In genomic region chr21:33267250-33267649, GRCh38 we compare ENCODE assay signal across 8 cellular contexts. TPM values are rescaled to one million over a fixed set of nuclear protein-coding genes. Genes with fewer than 3 reads are reported as not detected.
DNase-seq lines count a peak whose midpoint lies in the region; ATAC-seq and TF ChIP-seq lines count a peak whose summit lies in the region.

No MANE protein-coding gene starts in this region.

- WGBS in esophagus, 2 donors: 64 to 70% methylated on average over 7 of the region's 7 CpGs

- TF ChIP-seq CTCF in retinal pigment epithelial cell (conservative IDR thresholded peaks at IDR 0.05; ENCODE audit: low read depth, low read length): no peak

- H3K27ac ChIP-seq in esophagus (ENCODE audit: low read depth in 2 of 2, low read length in 1 of 2): peak overlapping the region; percentile 64 to 95

- DNase-seq in RKO (ENCODE audit: low spot score) (peak; percentile 15), retinal pigment epithelial cell (ENCODE audit: low read depth) (no peak)
- no peak for DNase-seq in stimulated activated CD4-positive, alpha-beta T cell treated with anti-CD3 and anti-CD28 coated beads, Interleukin-12 subunit alpha, Interleukin-12 subunit beta, amount 100 ng/mL, for 4 hours

- peaks cover 0 to 12% of the 10 kb centered on the region in 2 donors for H3K4me1 ChIP-seq in esophagus (ENCODE audit: control insufficient read depth in 2 of 2, insufficient read depth in 2 of 2, low read length in 1 of 2)

- H3K4me3 ChIP-seq in GM08714 (ENCODE audit: low read length) (peak overlapping the region; percentile 80), esophagus (ENCODE audit: low read depth in 1 of 2, low read length in 2 of 2) (peak overlapping the region; percentile 89 to 92), retinal pigment epithelial cell (ENCODE audit: low read length) (peak overlapping the region; percentile 72)

- peaks cover 0 to 3% of the 10 kb centered on the region in 2 donors for H3K36me3 ChIP-seq in esophagus (ENCODE audit: control insufficient read depth in 2 of 2, insufficient read depth in 2 of 2, low read length in 1 of 2)

- H3K27me3 ChIP-seq in esophagus (ENCODE audit: control insufficient read depth in 1 of 2, insufficient read depth in 2 of 2, low read length in 2 of 2): no peaks in the 10 kb centered on the region

- H3K9me3 ChIP-seq in esophagus (ENCODE audit: control insufficient read depth in 2 of 2, insufficient read depth in 1 of 2, low read depth in 1 of 2, low read length in 1 of 2): no peaks in the 10 kb centered on the region

- ATAC-seq in HG03108 (IDR thresholded peaks at IDR 0.05; ENCODE audit: unreplicated experiment): no peak
- no peak for ATAC-seq in GM18873 (IDR thresholded peaks at IDR 0.05; ENCODE audit: low FRiP score, unreplicated experiment)
- no peak for ATAC-seq in HG03442 (IDR thresholded peaks at IDR 0.05; ENCODE audit: unreplicated experiment)

RNA-seq across cellular contexts. Expression of gene IL10RB, which starts 1.1 kb away (rescaled TPM):
- polyA plus RNA-seq in esophagus: 10 to 100 TPM; 22.9 to 23.9 TPM

RNA-seq across cellular contexts. Expression of gene IFNAR2, which starts 37.5 kb away (rescaled TPM):
- 1 to 10 TPM; 4.5 to 7.2 TPM for polyA plus RNA-seq in esophagus

RNA-seq across cellular contexts. Expression of gene IFNAR1, which starts 57.5 kb away (rescaled TPM):
- polyA plus RNA-seq in esophagus: 10 to 100 TPM in 1 of 2 donors, 1 to 10 TPM in 1; 9.0 to 14.1 TPM
